Comparison of ENCODE assay signal across 1 cellular context in genomic region chr22:49966716-49967332, GRCh38.
TF ChIP-seq lines count a peak whose summit lies in the region.

No MANE protein-coding gene starts in this region.

TF ChIP-seq in HepG2, 621 proteins besides CTCF, POLR2A, EP300 and RAD21 (continued from another document and continues in another):
- 0 out of 2 replicates have a peak, but pooled peaks have one; percentile 11 for TF ChIP-seq MAZ (IDR thresholded peaks at IDR 0.05; ENCODE audit: borderline replicate concordance, low read depth, low read length)
- TF ChIP-seq MAZ (CRISPR knock-in tag; IDR thresholded peaks at IDR 0.05; ENCODE audit: low read depth), result no peak; the same call in 1 of the 2 replicates
- no peak for TF ChIP-seq ZNF136 (CRISPR knock-in tag; IDR thresholded peaks at IDR 0.05; ENCODE audit: low read depth)
- no peak for TF ChIP-seq SP5 (CRISPR knock-in tag; IDR thresholded peaks at IDR 0.05; ENCODE audit: borderline replicate concordance, low read depth)
- no peak for TF ChIP-seq E2F5 (CRISPR knock-in tag; conservative IDR thresholded peaks at IDR 0.05)
- TF ChIP-seq MIXL1 (CRISPR knock-in tag; IDR thresholded peaks at IDR 0.05), result no peak; the same call in 1 of the 2 replicates
- no peak for TF ChIP-seq ZNF337 (CRISPR knock-in tag; IDR thresholded peaks at IDR 0.05; ENCODE audit: borderline replicate concordance, low read depth)
- TF ChIP-seq RXRB (CRISPR knock-in tag; IDR thresholded peaks at IDR 0.05; ENCODE audit: borderline replicate concordance), result no peak
- TF ChIP-seq ZBTB14 (CRISPR knock-in tag; IDR thresholded peaks at IDR 0.05), result no peak
- TF ChIP-seq ZNF577 (CRISPR knock-in tag; IDR thresholded peaks at IDR 0.05; ENCODE audit: borderline replicate concordance, low read depth), result no peak
- no peak for TF ChIP-seq ZNF570 (CRISPR knock-in tag; IDR thresholded peaks at IDR 0.05; ENCODE audit: borderline replicate concordance)
- TF ChIP-seq HMGA1 (CRISPR knock-in tag; conservative IDR thresholded peaks at IDR 0.05), result no peak
- no peak for TF ChIP-seq SMC3 (IDR thresholded peaks at IDR 0.05; ENCODE audit: low read length)
- TF ChIP-seq CCDC6 (CRISPR knock-in tag; IDR thresholded peaks at IDR 0.05), result peak; percentile 45; the same call in 1 of the 2 replicates
- TF ChIP-seq HNF1A (IDR thresholded peaks at IDR 0.05; ENCODE audit: low read depth), result no peak
- peak; percentile 23; the same call in 1 of the 2 replicates for TF ChIP-seq HNF1A (CRISPR knock-in tag; IDR thresholded peaks at IDR 0.05; ENCODE audit: borderline replicate concordance)
- no peak for TF ChIP-seq MATR3 (CRISPR knock-in tag; IDR thresholded peaks at IDR 0.05)
- TF ChIP-seq HNF4A (CRISPR knock-in tag; IDR thresholded peaks at IDR 0.05), result peak; percentile 54
- TF ChIP-seq, protein P1, sequence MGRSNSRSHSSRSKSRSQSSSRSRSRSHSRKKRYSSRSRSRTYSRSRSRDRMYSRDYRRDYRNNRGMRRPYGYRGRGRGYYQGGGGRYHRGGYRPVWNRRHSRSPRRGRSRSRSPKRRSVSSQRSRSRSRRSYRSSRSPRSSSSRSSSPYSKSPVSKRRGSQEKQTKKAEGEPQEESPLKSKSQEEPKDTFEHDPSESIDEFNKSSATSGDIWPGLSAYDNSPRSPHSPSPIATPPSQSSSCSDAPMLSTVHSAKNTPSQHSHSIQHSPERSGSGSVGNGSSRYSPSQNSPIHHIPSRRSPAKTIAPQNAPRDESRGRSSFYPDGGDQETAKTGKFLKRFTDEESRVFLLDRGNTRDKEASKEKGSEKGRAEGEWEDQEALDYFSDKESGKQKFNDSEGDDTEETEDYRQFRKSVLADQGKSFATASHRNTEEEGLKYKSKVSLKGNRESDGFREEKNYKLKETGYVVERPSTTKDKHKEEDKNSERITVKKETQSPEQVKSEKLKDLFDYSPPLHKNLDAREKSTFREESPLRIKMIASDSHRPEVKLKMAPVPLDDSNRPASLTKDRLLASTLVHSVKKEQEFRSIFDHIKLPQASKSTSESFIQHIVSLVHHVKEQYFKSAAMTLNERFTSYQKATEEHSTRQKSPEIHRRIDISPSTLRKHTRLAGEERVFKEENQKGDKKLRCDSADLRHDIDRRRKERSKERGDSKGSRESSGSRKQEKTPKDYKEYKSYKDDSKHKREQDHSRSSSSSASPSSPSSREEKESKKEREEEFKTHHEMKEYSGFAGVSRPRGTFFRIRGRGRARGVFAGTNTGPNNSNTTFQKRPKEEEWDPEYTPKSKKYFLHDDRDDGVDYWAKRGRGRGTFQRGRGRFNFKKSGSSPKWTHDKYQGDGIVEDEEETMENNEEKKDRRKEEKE (IDR thresholded peaks at IDR 0.05), result no peak
- TF ChIP-seq, protein P2, sequence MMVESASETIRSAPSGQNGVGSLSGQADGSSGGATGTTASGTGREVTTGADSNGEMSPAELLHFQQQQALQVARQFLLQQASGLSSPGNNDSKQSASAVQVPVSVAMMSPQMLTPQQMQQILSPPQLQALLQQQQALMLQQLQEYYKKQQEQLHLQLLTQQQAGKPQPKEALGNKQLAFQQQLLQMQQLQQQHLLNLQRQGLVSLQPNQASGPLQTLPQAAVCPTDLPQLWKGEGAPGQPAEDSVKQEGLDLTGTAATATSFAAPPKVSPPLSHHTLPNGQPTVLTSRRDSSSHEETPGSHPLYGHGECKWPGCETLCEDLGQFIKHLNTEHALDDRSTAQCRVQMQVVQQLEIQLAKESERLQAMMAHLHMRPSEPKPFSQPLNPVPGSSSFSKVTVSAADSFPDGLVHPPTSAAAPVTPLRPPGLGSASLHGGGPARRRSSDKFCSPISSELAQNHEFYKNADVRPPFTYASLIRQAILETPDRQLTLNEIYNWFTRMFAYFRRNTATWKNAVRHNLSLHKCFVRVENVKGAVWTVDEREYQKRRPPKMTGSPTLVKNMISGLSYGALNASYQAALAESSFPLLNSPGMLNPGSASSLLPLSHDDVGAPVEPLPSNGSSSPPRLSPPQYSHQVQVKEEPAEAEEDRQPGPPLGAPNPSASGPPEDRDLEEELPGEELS (CRISPR knock-in tag; IDR thresholded peaks at IDR 0.05), result peak; percentile 50
- no peak for TF ChIP-seq CAMTA2 (CRISPR knock-in tag; IDR thresholded peaks at IDR 0.05; ENCODE audit: borderline replicate concordance)
- TF ChIP-seq, protein P3, sequence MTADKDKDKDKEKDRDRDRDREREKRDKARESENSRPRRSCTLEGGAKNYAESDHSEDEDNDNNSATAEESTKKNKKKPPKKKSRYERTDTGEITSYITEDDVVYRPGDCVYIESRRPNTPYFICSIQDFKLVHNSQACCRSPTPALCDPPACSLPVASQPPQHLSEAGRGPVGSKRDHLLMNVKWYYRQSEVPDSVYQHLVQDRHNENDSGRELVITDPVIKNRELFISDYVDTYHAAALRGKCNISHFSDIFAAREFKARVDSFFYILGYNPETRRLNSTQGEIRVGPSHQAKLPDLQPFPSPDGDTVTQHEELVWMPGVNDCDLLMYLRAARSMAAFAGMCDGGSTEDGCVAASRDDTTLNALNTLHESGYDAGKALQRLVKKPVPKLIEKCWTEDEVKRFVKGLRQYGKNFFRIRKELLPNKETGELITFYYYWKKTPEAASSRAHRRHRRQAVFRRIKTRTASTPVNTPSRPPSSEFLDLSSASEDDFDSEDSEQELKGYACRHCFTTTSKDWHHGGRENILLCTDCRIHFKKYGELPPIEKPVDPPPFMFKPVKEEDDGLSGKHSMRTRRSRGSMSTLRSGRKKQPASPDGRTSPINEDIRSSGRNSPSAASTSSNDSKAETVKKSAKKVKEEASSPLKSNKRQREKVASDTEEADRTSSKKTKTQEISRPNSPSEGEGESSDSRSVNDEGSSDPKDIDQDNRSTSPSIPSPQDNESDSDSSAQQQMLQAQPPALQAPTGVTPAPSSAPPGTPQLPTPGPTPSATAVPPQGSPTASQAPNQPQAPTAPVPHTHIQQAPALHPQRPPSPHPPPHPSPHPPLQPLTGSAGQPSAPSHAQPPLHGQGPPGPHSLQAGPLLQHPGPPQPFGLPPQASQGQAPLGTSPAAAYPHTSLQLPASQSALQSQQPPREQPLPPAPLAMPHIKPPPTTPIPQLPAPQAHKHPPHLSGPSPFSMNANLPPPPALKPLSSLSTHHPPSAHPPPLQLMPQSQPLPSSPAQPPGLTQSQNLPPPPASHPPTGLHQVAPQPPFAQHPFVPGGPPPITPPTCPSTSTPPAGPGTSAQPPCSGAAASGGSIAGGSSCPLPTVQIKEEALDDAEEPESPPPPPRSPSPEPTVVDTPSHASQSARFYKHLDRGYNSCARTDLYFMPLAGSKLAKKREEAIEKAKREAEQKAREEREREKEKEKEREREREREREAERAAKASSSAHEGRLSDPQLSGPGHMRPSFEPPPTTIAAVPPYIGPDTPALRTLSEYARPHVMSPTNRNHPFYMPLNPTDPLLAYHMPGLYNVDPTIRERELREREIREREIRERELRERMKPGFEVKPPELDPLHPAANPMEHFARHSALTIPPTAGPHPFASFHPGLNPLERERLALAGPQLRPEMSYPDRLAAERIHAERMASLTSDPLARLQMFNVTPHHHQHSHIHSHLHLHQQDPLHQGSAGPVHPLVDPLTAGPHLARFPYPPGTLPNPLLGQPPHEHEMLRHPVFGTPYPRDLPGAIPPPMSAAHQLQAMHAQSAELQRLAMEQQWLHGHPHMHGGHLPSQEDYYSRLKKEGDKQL (CRISPR knock-in tag; IDR thresholded peaks at IDR 0.05; ENCODE audit: low read depth), result no peak; the same call in 1 of the 2 replicates
- no peak for TF ChIP-seq MTA3 (CRISPR knock-in tag; IDR thresholded peaks at IDR 0.05)
- no peak for TF ChIP-seq ZNF256 (CRISPR knock-in tag; conservative IDR thresholded peaks at IDR 0.05)
- no peak for TF ChIP-seq ZNF414 (CRISPR knock-in tag; IDR thresholded peaks at IDR 0.05)
- no peak for TF ChIP-seq ZBTB42 (CRISPR knock-in tag; IDR thresholded peaks at IDR 0.05)
- TF ChIP-seq SRSF1 (optimal IDR thresholded peaks at IDR 0.05; ENCODE audit: low read depth, low read length), result peak; percentile 54
- TF ChIP-seq HOXA3 (CRISPR knock-in tag; IDR thresholded peaks at IDR 0.05), result peak; percentile 50; the same call in 1 of the 2 replicates
- peak; percentile 84 for TF ChIP-seq ZFX (CRISPR knock-in tag; IDR thresholded peaks at IDR 0.05; ENCODE audit: low read depth)
- TF ChIP-seq GMEB2 (CRISPR knock-in tag; IDR thresholded peaks at IDR 0.05; ENCODE audit: low read depth), result no peak
- TF ChIP-seq REXO4 (CRISPR knock-in tag; IDR thresholded peaks at IDR 0.05; ENCODE audit: borderline replicate concordance), result no peak
- no peak for TF ChIP-seq ZNF576 (CRISPR knock-in tag; IDR thresholded peaks at IDR 0.05)
- no peak; the same call in 1 of the 2 replicates for TF ChIP-seq SP4 (CRISPR knock-in tag; IDR thresholded peaks at IDR 0.05)
- TF ChIP-seq, protein P4, sequence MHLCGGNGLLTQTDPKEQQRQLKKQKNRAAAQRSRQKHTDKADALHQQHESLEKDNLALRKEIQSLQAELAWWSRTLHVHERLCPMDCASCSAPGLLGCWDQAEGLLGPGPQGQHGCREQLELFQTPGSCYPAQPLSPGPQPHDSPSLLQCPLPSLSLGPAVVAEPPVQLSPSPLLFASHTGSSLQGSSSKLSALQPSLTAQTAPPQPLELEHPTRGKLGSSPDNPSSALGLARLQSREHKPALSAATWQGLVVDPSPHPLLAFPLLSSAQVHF (CRISPR knock-in tag; IDR thresholded peaks at IDR 0.05), result no peak
- no peak for TF ChIP-seq ZNF569 (CRISPR knock-in tag; IDR thresholded peaks at IDR 0.05; ENCODE audit: borderline replicate concordance)
